22 cellular contexts compared by ENCODE assay signal in the genomic region with DNA sequence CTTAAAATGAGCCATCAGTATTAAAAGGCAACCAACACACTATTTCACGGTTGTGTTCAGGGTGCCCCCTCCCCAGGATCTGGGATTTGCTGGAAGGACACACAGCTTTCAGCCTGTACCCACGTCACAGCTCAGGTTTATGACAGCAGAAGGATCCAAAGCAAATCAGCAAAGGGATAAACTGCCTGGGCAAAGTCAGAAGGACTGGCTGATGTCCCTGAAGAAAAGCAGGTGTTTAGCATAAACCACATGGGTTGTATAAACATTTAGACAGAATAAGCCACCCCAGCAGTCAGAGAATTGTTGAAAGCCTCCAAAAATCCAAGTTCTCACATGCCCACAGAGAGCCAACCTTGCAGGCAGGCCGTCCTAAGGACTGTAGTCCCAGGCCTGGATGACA.
DNase-seq lines count a peak whose midpoint lies in the region; ATAC-seq and TF ChIP-seq lines count a peak whose summit lies in the region.
"Had no signal": no experiment of that assay in that cellular context is flagged by ENCODE, and none has a peak within 500 bp of the region (broad histone marks: within the 10 kb centered on the region; RNA-seq: fewer than 3 reads in every experiment).

No MANE protein-coding gene starts in this region.

- TF ChIP-seq EP300 in tibial nerve (IDR thresholded peaks at IDR 0.05), result no peak

- no peak overlapping the region for H3K4me3 ChIP-seq in mesendoderm (ENCODE audit: low read length)
- no peak overlapping the region for H3K4me3 ChIP-seq in tibial nerve
- H3K4me3 ChIP-seq: MG63 had no signal

- no peak overlapping the region for H3K4me2 ChIP-seq in mesendoderm (ENCODE audit: low read length)

- H3K9me3 Mint-ChIP-seq in activated naive CD8-positive, alpha-beta T cell (ENCODE audit: low read depth), result peaks cover 4% of the 10 kb centered on the region
- H3K9me3 Mint-ChIP-seq in activated naive CD8-positive, alpha-beta T cell treated with anti-CD3 and anti-CD28 coated beads for 36 hours, result peaks cover 8% of the 10 kb centered on the region
- H3K9me3 Mint-ChIP-seq in stimulated activated naive CD8-positive, alpha-beta T cell treated with anti-CD3 and anti-CD28 coated beads, Interleukin-15, amount 100 ng/mL, for 72 hours, result peaks cover 2 to 17% of the 10 kb centered on the region in 2 donors
- H3K9me3 Mint-ChIP-seq: T-helper 1 cell treated with Interleukin-12 subunit alpha and Interleukin-12 subunit beta and Interleukin-4 antibody, amounts not matched to agents 30 μg/mL and 1 μg/mL, for 36 hours had no signal

- DNase-seq in activated naive CD8-positive, alpha-beta T cell treated with anti-CD3 and anti-CD28 coated beads for 36 hours, result no peak
- DNase-seq in T-helper 17 cell (no peak), mesendoderm (no peak), tibial nerve (ENCODE audit: low spot score in 2 of 2) (no peak), NCI-H2196 treated with DMSO at 0.1 percent for 48 hours (lab: John Stamatoyannopoulos, UW; ENCODE audit: unreplicated experiment) (no peak)
- no peak for DNase-seq in stimulated activated naive CD8-positive, alpha-beta T cell treated with anti-CD3 and anti-CD28 coated beads, Interleukin-15, amount 100 ng/mL, for 72 hours
- DNase-seq in activated CD4-positive, alpha-beta T cell treated with anti-CD3 and anti-CD28 coated beads for 1 hour, result no peak
- DNase-seq: activated CD4-positive, alpha-beta T cell treated with anti-CD3 and anti-CD28 coated beads for 4 hours; C1 segment of cervical spinal cord; effector CD8-positive, alpha-beta T cell; erythroblast; glutamatergic neuron; KG1; MG63; midbrain; NCI-H1417 treated with DMSO at 0.1 percent for 48 hours; OCI-M1; right cardiac atrium; stimulated activated CD4-positive, alpha-beta T cell treated with anti-CD3 and anti-CD28 coated beads, Interleukin-2, amount 100 ng/mL, for 48 hours had no signal

- H2AK5ac ChIP-seq in mesendoderm (ENCODE audit: low read length), result no peak overlapping the region

- H2BK15ac ChIP-seq in mesendoderm (replicated peaks; ENCODE audit: low read depth), result no peak overlapping the region

- no peak overlapping the region for H4K5ac ChIP-seq in mesendoderm (ENCODE audit: low read length)

- no CpG with 5 or more reads among the region's 3 CpGs for WGBS in mesendoderm (ENCODE audit: extremely low coverage, insufficient coverage, low lambda C conversion rate)
- WGBS in tibial nerve, 2 donors, result 63% methylated on average over 3 of the region's 3 CpGs

- H3K36me3 ChIP-seq in mesendoderm (ENCODE audit: control insufficient read depth, insufficient read depth, low read length) (no peaks in the 10 kb centered on the region), tibial nerve (no peaks in the 10 kb centered on the region)
- H3K36me3 ChIP-seq: MG63 had no signal

- no peak overlapping the region for H3K23ac ChIP-seq in mesendoderm (ENCODE audit: low read length)

- no peak overlapping the region for H4K8ac ChIP-seq in mesendoderm (ENCODE audit: low read depth, low read length)

- H2BK5ac ChIP-seq in mesendoderm (ENCODE audit: low read length), result no peak overlapping the region

- H3K27ac Mint-ChIP-seq in activated naive CD8-positive, alpha-beta T cell, result peak overlapping the region; percentile 1
- H3K27ac Mint-ChIP-seq in activated naive CD8-positive, alpha-beta T cell treated with anti-CD3 and anti-CD28 coated beads for 36 hours, result no peak overlapping the region
- peak overlapping the region; percentile 11 for H3K27ac Mint-ChIP-seq in T-helper 17 cell
- H3K27ac Mint-ChIP-seq in stimulated activated naive CD8-positive, alpha-beta T cell treated with anti-CD3 and anti-CD28 coated beads, Interleukin-15, amount 100 ng/mL, for 72 hours, result peak overlapping the region; percentile 40 to 67

- H3K4me1 ChIP-seq in mesendoderm (ENCODE audit: control insufficient read depth, low read depth, low read length), result no peaks in the 10 kb centered on the region
- H3K4me1 ChIP-seq in tibial nerve, result no peaks in the 10 kb centered on the region

- no peaks in the 10 kb centered on the region for H3K79me2 ChIP-seq in mesendoderm (ENCODE audit: control insufficient read depth, insufficient read depth, low read length)
- H3K79me2 ChIP-seq: parathyroid adenoma had no signal

- H3K27ac ChIP-seq in mesendoderm (ENCODE audit: low read depth, low read length), result no peak overlapping the region
- no peak overlapping the region for H3K27ac ChIP-seq in tibial nerve
- H3K27ac ChIP-seq: parathyroid adenoma had no signal

- no peak for TF ChIP-seq CTCF in tibial nerve (IDR thresholded peaks at IDR 0.05)

- no peaks in the 10 kb centered on the region for H3K79me1 ChIP-seq in mesendoderm (ENCODE audit: low read length)

- TF ChIP-seq POLR2A in tibial nerve (IDR thresholded peaks at IDR 0.05), result no peak

- H3K36me3 Mint-ChIP-seq in activated naive CD8-positive, alpha-beta T cell, result peaks cover 20% of the 10 kb centered on the region
- peaks cover 56% of the 10 kb centered on the region for H3K36me3 Mint-ChIP-seq in activated naive CD8-positive, alpha-beta T cell treated with anti-CD3 and anti-CD28 coated beads for 36 hours
- H3K36me3 Mint-ChIP-seq in T-helper 17 cell (ENCODE audit: low read depth), result peaks cover 2% of the 10 kb centered on the region

- H3K27me3 ChIP-seq in mesendoderm (ENCODE audit: insufficient read depth, low read length, poor library complexity), result no peaks in the 10 kb centered on the region
- no peaks in the 10 kb centered on the region for H3K27me3 ChIP-seq in tibial nerve
- H3K27me3 ChIP-seq: MG63 had no signal

- H3K18ac ChIP-seq in mesendoderm (ENCODE audit: low read length), result peak overlapping the region; percentile 40

- H3K56ac ChIP-seq in mesendoderm (ENCODE audit: low read length), result no peak overlapping the region

- H3K4ac ChIP-seq in mesendoderm (ENCODE audit: low read depth, low read length), result no peak overlapping the region

- no peaks in the 10 kb centered on the region for H3K27me3 Mint-ChIP-seq in activated naive CD8-positive, alpha-beta T cell
- no peaks in the 10 kb centered on the region for H3K27me3 Mint-ChIP-seq in activated naive CD8-positive, alpha-beta T cell treated with anti-CD3 and anti-CD28 coated beads for 36 hours
- H3K27me3 Mint-ChIP-seq in T-helper 17 cell, result no peaks in the 10 kb centered on the region
- H3K27me3 Mint-ChIP-seq in stimulated activated naive CD8-positive, alpha-beta T cell treated with anti-CD3 and anti-CD28 coated beads, Interleukin-15, amount 100 ng/mL, for 72 hours, result no peaks in the 10 kb centered on the region

- H3K9me3 ChIP-seq in T-helper 17 cell (ENCODE audit: control insufficient read depth, low read length, poor library complexity, severe bottlenecking) (no peaks in the 10 kb centered on the region), tibial nerve (no peaks in the 10 kb centered on the region)
- H3K9me3 ChIP-seq: MG63 had no signal

- H3K4me3 Mint-ChIP-seq in activated naive CD8-positive, alpha-beta T cell, result no peak overlapping the region
- H3K4me3 Mint-ChIP-seq in activated naive CD8-positive, alpha-beta T cell treated with anti-CD3 and anti-CD28 coated beads for 36 hours, result no peak overlapping the region
- no peak overlapping the region for H3K4me3 Mint-ChIP-seq in T-helper 17 cell
- H3K4me3 Mint-ChIP-seq in stimulated activated naive CD8-positive, alpha-beta T cell treated with anti-CD3 and anti-CD28 coated beads, Interleukin-15, amount 100 ng/mL, for 72 hours, result peak overlapping the region in 1 of 2 donors; percentile 2
- H3K4me3 Mint-ChIP-seq: T-helper 1 cell treated with Interleukin-12 subunit alpha and Interleukin-12 subunit beta and Interleukin-4 antibody, amounts not matched to agents 30 μg/mL and 1 μg/mL, for 36 hours had no signal

- no peak overlapping the region for H2BK120ac ChIP-seq in mesendoderm (ENCODE audit: low read depth, low read length)

- H3K4me1 Mint-ChIP-seq in activated naive CD8-positive, alpha-beta T cell (ENCODE audit: low read depth), result peaks cover 48% of the 10 kb centered on the region
- peaks cover 47% of the 10 kb centered on the region for H3K4me1 Mint-ChIP-seq in activated naive CD8-positive, alpha-beta T cell treated with anti-CD3 and anti-CD28 coated beads for 36 hours
- peaks cover 35% of the 10 kb centered on the region for H3K4me1 Mint-ChIP-seq in T-helper 17 cell
- H3K4me1 Mint-ChIP-seq in stimulated activated naive CD8-positive, alpha-beta T cell treated with anti-CD3 and anti-CD28 coated beads, Interleukin-15, amount 100 ng/mL, for 72 hours, result peaks cover 61% of the 10 kb centered on the region

- no peak for ATAC-seq in T-helper 17 cell
- no peak for ATAC-seq in stimulated activated naive CD8-positive, alpha-beta T cell treated with anti-CD3 and anti-CD28 coated beads, Interleukin-15, amount 100 ng/mL, for 72 hours
- ATAC-seq: right cardiac atrium had no signal

- no peak overlapping the region for H3K9ac ChIP-seq in mesendoderm (ENCODE audit: low read length)
- H3K9ac ChIP-seq: parathyroid adenoma had no signal
